In the genomic region with DNA sequence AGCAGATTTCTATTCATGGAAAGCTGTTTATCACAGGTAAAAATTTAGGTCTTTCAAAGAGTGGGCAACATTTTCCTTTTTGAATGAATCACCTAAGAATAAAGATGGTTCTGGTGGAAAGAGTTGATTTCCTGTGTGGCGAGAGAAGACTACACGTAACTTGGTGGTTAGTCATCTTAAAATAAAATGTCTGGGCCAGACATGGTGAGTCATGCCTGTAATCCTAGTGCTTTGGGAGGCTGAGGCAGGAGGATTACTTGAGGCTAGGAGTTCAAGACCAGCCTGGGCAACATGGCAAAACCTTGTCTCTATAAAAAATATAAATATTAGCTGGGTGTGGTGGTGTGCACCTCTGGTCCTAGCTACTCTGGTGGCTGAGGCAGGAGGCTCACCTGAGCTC, we compare ENCODE assay signal across 13 cellular contexts.
DNase-seq lines count a peak whose midpoint lies in the region; ATAC-seq lines count a peak whose summit lies in the region.
"Had no signal": no experiment of that assay in that cellular context is flagged by ENCODE, and none has a peak within 500 bp of the region (broad histone marks: within the 10 kb centered on the region; RNA-seq: fewer than 3 reads in every experiment).

No MANE protein-coding gene starts in this region.

- H3K36me3 ChIP-seq in CD4-positive, alpha-beta memory T cell (ENCODE audit: insufficient read depth, low read length): no peaks in the 10 kb centered on the region

- DNase-seq in activated naive CD4-positive, alpha-beta T cell treated with anti-CD3 and anti-CD28 coated beads for 36 hours: peak; percentile 52
- DNase-seq in activated naive CD4-positive, alpha-beta T cell treated with anti-CD3 and anti-CD28 coated beads, Interleukin-2, amount 10 ng/mL, durations not matched to agents 7 days and 5 days: no peak
- DNase-seq in activated T-cell treated with anti-CD3 and anti-CD28 coated beads, Interleukin-2, amount 50 U/mL, for 4 hours: no peak
- DNase-seq in glomerular visceral epithelial cell (ENCODE audit: extremely low spot score) (peak; percentile 65), NCI-H1436 (lab: John Stamatoyannopoulos, UW) (no peak), NCI-H2029 (lab: John Stamatoyannopoulos, UW) (no peak), cerebellum (ENCODE audit: low spot score) (no peak)
- no peak for DNase-seq in CD4-positive, alpha-beta memory T cell
- DNase-seq: C1 segment of cervical spinal cord, NCI-H1105 treated with DMSO at 0.1 percent for 48 hours, PC-9 had no signal

- H3K4me3 Mint-ChIP-seq in activated naive CD4-positive, alpha-beta T cell treated with anti-CD3 and anti-CD28 coated beads for 36 hours: no peak overlapping the region
- no peak overlapping the region for H3K4me3 Mint-ChIP-seq in activated naive CD4-positive, alpha-beta T cell treated with anti-CD3 and anti-CD28 coated beads, Interleukin-2, amount 10 ng/mL, durations not matched to agents 7 days and 5 days
- no peak overlapping the region for H3K4me3 Mint-ChIP-seq in activated T-cell treated with anti-CD3 and anti-CD28 coated beads, Interleukin-2, amount 50 U/mL, for 4 hours
- H3K4me3 Mint-ChIP-seq in CD4-positive, alpha-beta memory T cell: no peak overlapping the region

- peaks cover 23% of the 10 kb centered on the region for H3K4me1 Mint-ChIP-seq in activated naive CD4-positive, alpha-beta T cell treated with anti-CD3 and anti-CD28 coated beads for 36 hours (ENCODE audit: low read depth)
- H3K4me1 Mint-ChIP-seq in activated naive CD4-positive, alpha-beta T cell treated with anti-CD3 and anti-CD28 coated beads, Interleukin-2, amount 10 ng/mL, durations not matched to agents 7 days and 5 days: peaks cover 3% of the 10 kb centered on the region
- peaks cover 19% of the 10 kb centered on the region for H3K4me1 Mint-ChIP-seq in activated T-cell treated with anti-CD3 and anti-CD28 coated beads, Interleukin-2, amount 50 U/mL, for 4 hours (ENCODE audit: low read depth)
- H3K4me1 Mint-ChIP-seq in CD4-positive, alpha-beta memory T cell: peaks cover 5 to 9% (median 8%) of the 10 kb centered on the region in 4 donors

- H3K36me3 Mint-ChIP-seq in activated naive CD4-positive, alpha-beta T cell treated with anti-CD3 and anti-CD28 coated beads for 36 hours (ENCODE audit: low read depth): peaks cover 6% of the 10 kb centered on the region
- H3K36me3 Mint-ChIP-seq in activated naive CD4-positive, alpha-beta T cell treated with anti-CD3 and anti-CD28 coated beads, Interleukin-2, amount 10 ng/mL, durations not matched to agents 7 days and 5 days: no peaks in the 10 kb centered on the region
- H3K36me3 Mint-ChIP-seq in activated T-cell treated with anti-CD3 and anti-CD28 coated beads, Interleukin-2, amount 50 U/mL, for 4 hours (ENCODE audit: insufficient read depth): peaks cover 5% of the 10 kb centered on the region
- peaks cover 4 to 9% of the 10 kb centered on the region in 2 donors for H3K36me3 Mint-ChIP-seq in CD4-positive, alpha-beta memory T cell

- CTCF ChIA-PET in activated naive CD4-positive, alpha-beta T cell treated with anti-CD3 and anti-CD28 coated beads for 36 hours (lab: Charles Lee): no interaction called here
- CTCF ChIA-PET in activated naive CD4-positive, alpha-beta T cell treated with anti-CD3 and anti-CD28 coated beads, Interleukin-2, amount 10 ng/mL, durations not matched to agents 7 days and 5 days (lab: Charles Lee): no interaction called here
- CTCF ChIA-PET in CD4-positive, alpha-beta memory T cell (lab: Charles Lee; ENCODE audit: partially characterized antibody): interaction anchor here (0.6 kb wide), 1 partner anchor 57 kb away, joined by 3 read pairs; no protein-coding TSS in a partner anchor

- intact Hi-C loops in activated naive CD4-positive, alpha-beta T cell treated with anti-CD3 and anti-CD28 coated beads for 36 hours (cut with micrococcal nuclease): loop anchor here (1.0 to 5.0 kb wide), 3 partner anchors 17 to 168 kb away; partner anchors contain the start of genes AIDA, BROX and DISP1
- intact Hi-C loops in CD4-positive, alpha-beta memory T cell (cut with micrococcal nuclease): no loop called here

- H3K27me3 ChIP-seq in CD4-positive, alpha-beta memory T cell (ENCODE audit: insufficient read depth, low read length): no peaks in the 10 kb centered on the region

- H3K9me3 Mint-ChIP-seq in activated naive CD4-positive, alpha-beta T cell treated with anti-CD3 and anti-CD28 coated beads for 36 hours: peaks cover 5% of the 10 kb centered on the region
- H3K9me3 Mint-ChIP-seq in activated naive CD4-positive, alpha-beta T cell treated with anti-CD3 and anti-CD28 coated beads, Interleukin-2, amount 10 ng/mL, durations not matched to agents 7 days and 5 days: no peaks in the 10 kb centered on the region
- H3K9me3 Mint-ChIP-seq in activated T-cell treated with anti-CD3 and anti-CD28 coated beads, Interleukin-2, amount 50 U/mL, for 4 hours: no peaks in the 10 kb centered on the region
- H3K9me3 Mint-ChIP-seq in CD4-positive, alpha-beta memory T cell: no peaks in the 10 kb centered on the region

- no peaks in the 10 kb centered on the region for H3K27me3 Mint-ChIP-seq in activated naive CD4-positive, alpha-beta T cell treated with anti-CD3 and anti-CD28 coated beads for 36 hours (ENCODE audit: low read depth)
- H3K27me3 Mint-ChIP-seq in activated naive CD4-positive, alpha-beta T cell treated with anti-CD3 and anti-CD28 coated beads, Interleukin-2, amount 10 ng/mL, durations not matched to agents 7 days and 5 days: no peaks in the 10 kb centered on the region
- no peaks in the 10 kb centered on the region for H3K27me3 Mint-ChIP-seq in activated T-cell treated with anti-CD3 and anti-CD28 coated beads, Interleukin-2, amount 50 U/mL, for 4 hours (ENCODE audit: low read depth)
- H3K27me3 Mint-ChIP-seq in CD4-positive, alpha-beta memory T cell: no peaks in the 10 kb centered on the region

- POLR2A ChIA-PET in CD4-positive, alpha-beta memory T cell (lab: Charles Lee; ENCODE audit: partially characterized antibody): no interaction called here

- H3K27ac ChIP-seq in CD4-positive, alpha-beta memory T cell (ENCODE audit: low read depth, low read length): no peak overlapping the region
- H3K27ac ChIP-seq: parathyroid adenoma, PC-9 had no signal

- no peaks in the 10 kb centered on the region for H3K4me1 ChIP-seq in CD4-positive, alpha-beta memory T cell (ENCODE audit: insufficient read depth, low read length)
- H3K4me1 ChIP-seq: parathyroid adenoma had no signal

- no peaks in the 10 kb centered on the region for H3K9me3 ChIP-seq in CD4-positive, alpha-beta memory T cell (ENCODE audit: control insufficient read depth in 1 of 2, low read length in 2 of 2)

- ATAC-seq in activated T-cell treated with anti-CD3 and anti-CD28 coated beads, Interleukin-2, amount 50 U/mL, for 4 hours: peak; percentile 92 to 95
- ATAC-seq: GM12878 had no signal

- H3K27ac Mint-ChIP-seq in activated naive CD4-positive, alpha-beta T cell treated with anti-CD3 and anti-CD28 coated beads for 36 hours: peak overlapping the region; percentile 53
- H3K27ac Mint-ChIP-seq in activated naive CD4-positive, alpha-beta T cell treated with anti-CD3 and anti-CD28 coated beads, Interleukin-2, amount 10 ng/mL, durations not matched to agents 7 days and 5 days: no peak overlapping the region
- no peak overlapping the region for H3K27ac Mint-ChIP-seq in CD4-positive, alpha-beta memory T cell

- no peak overlapping the region for H3K4me3 ChIP-seq in CD4-positive, alpha-beta memory T cell (ENCODE audit: low read length in 2 of 2)
- H3K4me3 ChIP-seq: GM12878, PC-9 had no signal

Comparison
In these comparisons a context has a peak if more than half of its experiments do, and no peak if none do; other contexts are left out.
1. DNase-seq: peak in activated naive CD4-positive, alpha-beta T cell treated with anti-CD3 and anti-CD28 coated beads for 36 hours (single experiment) and glomerular visceral epithelial cell (single experiment); none in activated naive CD4-positive, alpha-beta T cell treated with anti-CD3 and anti-CD28 coated beads, Interleukin-2, amount 10 ng/mL, durations not matched to agents 7 days and 5 days (single experiment), activated T-cell treated with anti-CD3 and anti-CD28 coated beads, Interleukin-2, amount 50 U/mL, for 4 hours (single experiment), CD4-positive, alpha-beta memory T cell (0 of 5), NCI-H1436 (single experiment), NCI-H2029 (single experiment) and cerebellum (single experiment).